8 cellular contexts compared by ENCODE assay signal in the genomic region with DNA sequence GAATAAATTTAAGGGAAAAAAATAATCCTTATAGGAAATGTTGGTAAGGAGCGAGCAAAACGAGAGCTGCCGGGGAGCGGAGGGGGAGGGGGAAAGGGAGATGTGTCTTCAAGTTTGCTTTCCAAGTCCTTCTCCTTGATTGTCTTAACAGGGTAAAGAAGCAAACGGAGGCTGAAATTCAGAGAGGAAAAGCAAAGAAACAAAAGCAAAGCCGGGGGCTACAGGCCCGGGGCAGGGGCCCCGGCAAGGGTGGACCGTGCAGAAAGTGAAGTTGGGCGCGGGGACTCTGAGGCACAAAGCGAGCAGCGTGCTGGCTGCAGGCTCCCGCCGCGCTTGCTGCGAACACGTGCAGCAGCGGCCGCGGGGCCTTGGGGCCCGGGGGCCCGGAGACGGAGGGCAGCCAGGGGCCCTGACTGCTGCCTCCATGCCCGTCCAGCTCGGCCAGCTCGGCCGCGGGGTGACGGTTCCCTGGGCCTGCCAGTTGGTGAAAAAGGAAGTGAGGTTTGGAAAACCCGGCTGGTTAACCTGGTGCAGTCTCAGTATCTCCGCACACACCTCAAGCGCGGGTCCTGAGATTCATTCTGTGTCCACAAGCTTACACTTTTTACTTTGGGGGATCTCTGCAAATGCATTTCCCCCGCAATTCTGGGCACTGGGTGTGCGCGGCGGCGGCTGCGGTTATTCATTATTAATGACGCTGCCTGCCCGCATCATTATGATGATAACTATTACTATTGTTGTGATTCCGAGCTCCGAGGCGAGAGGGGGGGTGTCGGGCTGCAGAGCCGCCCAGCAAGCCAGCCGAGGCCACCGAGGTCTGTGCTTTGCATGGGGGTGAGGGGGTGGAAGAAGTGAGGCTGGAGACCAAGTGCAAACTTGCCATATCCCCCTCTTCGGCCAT. TPM values are rescaled to one million over a fixed set of nuclear protein-coding genes. Genes with fewer than 3 reads are reported as not detected.
DNase-seq lines count a peak whose midpoint lies in the region; ATAC-seq and TF ChIP-seq lines count a peak whose summit lies in the region.

No MANE protein-coding gene starts in this region.

- ATAC-seq in HG02588 (IDR thresholded peaks at IDR 0.05; ENCODE audit: unreplicated experiment), result peak; percentile 11

- H3K4me1 ChIP-seq in Peyer's patch, result peaks cover 0 to 37% (median 10%) of the 10 kb centered on the region in 4 donors
- peaks cover 15% of the 10 kb centered on the region for H3K4me1 ChIP-seq in ectodermal cell (ENCODE audit: control insufficient read depth, insufficient read depth, low read length)
- H3K4me1 ChIP-seq in muscle layer of duodenum (ENCODE audit: control insufficient read depth in 1 of 2, insufficient read depth in 2 of 2, low read length in 2 of 2), result peaks cover 10 to 54% of the 10 kb centered on the region in 2 donors

- H3K27ac ChIP-seq in Peyer's patch (peak overlapping the region; percentile 70 to 92 (median 82)), ectodermal cell (ENCODE audit: insufficient read depth, low read depth, low read length, poor library complexity, severe bottlenecking) (peak overlapping the region; percentile 30), muscle layer of duodenum (ENCODE audit: low read length) (peak overlapping the region; percentile 80)

- WGBS in ectodermal cell, 2 experiments, result 0 to 1% methylated on average over 50 of the region's 50 CpGs

- H3K36me3 ChIP-seq in Peyer's patch (peaks cover 0 to 5% (median 0%) of the 10 kb centered on the region in 3 donors), ectodermal cell (ENCODE audit: control insufficient read depth, insufficient read depth, low read length) (no peaks in the 10 kb centered on the region), muscle layer of duodenum (ENCODE audit: control insufficient read depth in 1 of 2, insufficient read depth in 2 of 2, low read length in 2 of 2) (no peaks in the 10 kb centered on the region)

- peaks cover 0 to 10% of the 10 kb centered on the region in 2 donors for H3K27me3 ChIP-seq in Peyer's patch
- peaks cover 50% of the 10 kb centered on the region for H3K27me3 ChIP-seq in ectodermal cell (ENCODE audit: control insufficient read depth, insufficient read depth, low read length, poor library complexity, severe bottlenecking)
- peaks cover 8% of the 10 kb centered on the region for H3K27me3 ChIP-seq in muscle layer of duodenum (ENCODE audit: low read depth, low read length)

- no peak for TF ChIP-seq CTCF in Peyer's patch (IDR thresholded peaks at IDR 0.05)

- no peaks in the 10 kb centered on the region for H3K9me3 ChIP-seq in Peyer's patch
- H3K9me3 ChIP-seq in ectodermal cell (ENCODE audit: control insufficient read depth, low read length), result no peaks in the 10 kb centered on the region
- H3K9me3 ChIP-seq in muscle layer of duodenum (ENCODE audit: control insufficient read depth in 1 of 2, low read length in 2 of 2), result no peaks in the 10 kb centered on the region

- TF ChIP-seq POLR2A in Peyer's patch (IDR thresholded peaks at IDR 0.05), result no peak

- DNase-seq in NCI-H1694 treated with DMSO at 0.1 percent for 48 hours (lab: John Stamatoyannopoulos, UW), result peak; percentile 78
- DNase-seq in NCI-H1694 (lab: John Stamatoyannopoulos, UW), result no peak
- peak; percentile 49 to 73 (median 63) for DNase-seq in Peyer's patch
- DNase-seq in MV-4-11 (lab: John Stamatoyannopoulos, UW), result no peak
- no peak for DNase-seq in T1000 (lab: John Stamatoyannopoulos, UW)

- H3K4me3 ChIP-seq in Peyer's patch (peak overlapping the region; percentile 57 to 79 (median 68)), ectodermal cell (ENCODE audit: insufficient read depth, low read depth, low read length) (peak overlapping the region; percentile 71), muscle layer of duodenum (ENCODE audit: low read depth in 1 of 2, low read length in 2 of 2) (peak overlapping the region; percentile 74 to 93)

RNA-seq across cellular contexts. Expression of a gene that starts 4.0 kb away (rescaled TPM):
- total RNA-seq in Peyer's patch, result 10 to 100 TPM; 35.4 to 94.9 (median 68.8) TPM
- 1.8 TPM for polyA plus RNA-seq in ectodermal cell (2013, experiment 1 of 4)
- polyA plus RNA-seq in ectodermal cell (2013, experiment 2 of 4), result 0.82 TPM
- polyA plus RNA-seq in ectodermal cell (2013, experiment 3 of 4), result 1.9 TPM
- 1.9 TPM for polyA plus RNA-seq in ectodermal cell (2013, experiment 4 of 4)

Comparison
In these comparisons a context has a peak if more than half of its experiments do, and no peak if none do; other contexts are left out.
1. DNase-seq: peak in NCI-H1694 treated with DMSO at 0.1 percent for 48 hours (single experiment) and Peyer's patch (3 of 3); none in NCI-H1694 (single experiment), MV-4-11 (single experiment) and T1000 (single experiment).
2. H3K27ac ChIP-seq: peak in every context shown above with its lines; median percentile 82 in Peyer's patch; 80 in muscle layer of duodenum; 30 in ectodermal cell.
3. Peak in every context shown above with its lines, with median percentiles within 50 percentile points of each other: H3K4me3 ChIP-seq.